In the genomic region with DNA sequence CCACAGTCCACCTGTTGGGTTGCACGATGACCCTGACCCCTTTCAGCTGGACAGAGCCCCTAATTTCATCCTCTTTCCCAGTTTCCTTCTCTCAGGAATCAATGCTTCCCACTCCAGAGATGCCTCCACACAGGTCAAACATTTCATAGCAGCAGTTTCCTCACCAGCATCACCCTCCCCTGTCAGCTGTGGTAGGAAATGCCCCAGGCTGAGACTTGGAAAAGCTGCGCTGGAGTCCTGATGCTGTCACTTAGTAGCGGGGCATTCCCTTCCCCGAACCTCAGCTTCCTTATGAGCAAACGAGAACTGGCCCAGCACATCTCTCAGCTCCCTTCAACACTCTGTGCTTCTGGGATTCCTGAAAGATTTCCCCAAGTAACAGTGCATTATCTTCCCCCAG, we compare ENCODE assay signal across 20 cellular contexts. TPM values are rescaled to one million over a fixed set of nuclear protein-coding genes. Genes with fewer than 3 reads are reported as not detected.
DNase-seq lines count a peak whose midpoint lies in the region; ATAC-seq and TF ChIP-seq lines count a peak whose summit lies in the region.
"Had no signal": no experiment of that assay in that cellular context is flagged by ENCODE, and none has a peak within 500 bp of the region (broad histone marks: within the 10 kb centered on the region; RNA-seq: fewer than 3 reads in every experiment).

No MANE protein-coding gene starts in this region.

- DNase-seq in A172 (ENCODE audit: low spot score): peak; percentile 1
- peak; percentile 50 for DNase-seq in EL
- peak; percentile 32 for DNase-seq in SK-N-MC (ENCODE audit: low read depth, low spot score)
- DNase-seq in mucosa of descending colon: no peak
- DNase-seq in GM19238 (ENCODE audit: insufficient read length, low spot score): no peak
- no peak for DNase-seq in activated CD8-positive, alpha-beta memory T cell treated with anti-CD3 and anti-CD28 coated beads, Interleukin-2, amount 50 U/mL, for 48 hours
- DNase-seq: AML-193; CD4-positive, alpha-beta memory T cell; Karpas-422; MM.1S; NCI-H1417 treated with DMSO at 0.1 percent for 48 hours; NCI-H2029 treated with DMSO at 0.1 percent for 48 hours; NCI-H510A treated with DMSO at 0.1 percent for 48 hours; Peyer's patch; SHP77 had no signal

- H3K36me3 ChIP-seq in SK-N-MC (ENCODE audit: insufficient read depth, low read length) (no peaks in the 10 kb centered on the region), mucosa of descending colon (ENCODE audit: low read depth) (no peaks in the 10 kb centered on the region)
- H3K36me3 ChIP-seq: Peyer's patch had no signal

- no peak overlapping the region for H3K27ac ChIP-seq in SK-N-MC
- H3K27ac ChIP-seq: HL-60 had no signal

- no peak overlapping the region for H3K9ac ChIP-seq in SK-N-MC (ENCODE audit: insufficient read length)

- H3K4me1 ChIP-seq in mucosa of descending colon (ENCODE audit: low read depth): no peaks in the 10 kb centered on the region
- H3K4me1 ChIP-seq: Peyer's patch had no signal

- TF ChIP-seq CTCF in mucosa of descending colon (IDR thresholded peaks at IDR 0.05): no peak

- peak; percentile 9 for ATAC-seq in mucosa of descending colon
- ATAC-seq in GM19452 (IDR thresholded peaks at IDR 0.05; ENCODE audit: unreplicated experiment): no peak
- ATAC-seq in HG03378 (IDR thresholded peaks at IDR 0.05; ENCODE audit: unreplicated experiment): no peak

- intact Hi-C loops in mucosa of descending colon (cut with DNase I, micrococcal nuclease): no loop called here

- H3K9me3 ChIP-seq in SK-N-MC (ENCODE audit: low read depth, low read length) (no peaks in the 10 kb centered on the region), mucosa of descending colon (no peaks in the 10 kb centered on the region)
- H3K9me3 ChIP-seq: Peyer's patch had no signal

- H3K4me3 ChIP-seq in SK-N-MC (no peak overlapping the region), mucosa of descending colon (no peak overlapping the region)
- H3K4me3 ChIP-seq: Peyer's patch had no signal

RNA-seq across cellular contexts. Expression of gene GJB1, which starts 2.6 kb away (rescaled TPM):
- total RNA-seq in A172 (2014; rRNA removed; shearing (Covaris generic)): not detected in 2 replicates
- total RNA-seq in mucosa of descending colon: 10 to 100 TPM; 24.2 to 78.9 (median 58.2) TPM
- total RNA-seq: A673; CD4-positive, alpha-beta memory T cell; Daoy had no signal

RNA-seq across cellular contexts. Expression of gene ZMYM3, which starts 28.3 kb away (rescaled TPM):
- 15.5 and 16.8 TPM in 2 replicates for total RNA-seq in A172 (2014; rRNA removed; shearing (Covaris generic))
- 10 to 100 TPM; 13.7 to 24.9 (median 16.4) TPM for total RNA-seq in mucosa of descending colon

RNA-seq across cellular contexts. Expression of gene NONO, which starts 57.8 kb away (rescaled TPM):
- total RNA-seq in A172 (2014; rRNA removed; shearing (Covaris generic)): 512 and 514 TPM in 2 replicates
- total RNA-seq in mucosa of descending colon: 100 to 1,000 TPM; 166 to 218 (median 197) TPM

Comparison
In these comparisons a context has a peak if more than half of its experiments do, and no peak if none do; other contexts are left out.
1. DNase-seq: peak in A172 (single experiment), EL (single experiment) and SK-N-MC (single experiment); none in mucosa of descending colon (0 of 3), GM19238 (single experiment) and activated CD8-positive, alpha-beta memory T cell treated with anti-CD3 and anti-CD28 coated beads, Interleukin-2, amount 50 U/mL, for 48 hours (single experiment).
2. RNA of gene GJB1, which starts 2.6 kb away (total RNA-seq): 24.2 to 78.9 TPM in mucosa of descending colon; not detected in A172; every median in the first group is over 10 times any median in the second.